Comparison of ENCODE assay signal across 17 cellular contexts in the genomic region with DNA sequence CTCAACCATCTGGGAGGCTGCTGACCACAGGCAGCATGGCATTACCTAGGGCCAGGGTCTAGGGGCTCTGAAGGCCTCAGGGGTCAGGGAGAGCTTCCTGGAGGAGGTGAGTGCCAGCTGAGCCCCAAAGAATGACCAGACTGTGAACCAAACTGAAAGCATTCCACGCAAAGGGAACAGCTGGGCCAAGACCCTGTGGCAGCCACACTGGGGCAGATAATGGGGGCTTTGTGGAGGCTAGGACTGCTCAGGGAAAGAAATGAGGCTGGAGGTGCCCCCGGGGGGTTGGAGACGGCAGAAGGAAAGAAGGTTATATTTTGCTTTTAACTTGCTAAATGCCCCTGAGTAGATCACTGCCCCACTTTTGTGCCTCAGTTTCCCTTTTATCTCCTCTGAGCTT. TPM values are rescaled to one million over a fixed set of nuclear protein-coding genes. Genes with fewer than 3 reads are reported as not detected.
A peak's percentile ranks its signal among the peaks of the same experiment; 100 is the strongest.
DNase-seq lines count a peak whose midpoint lies in the region; ATAC-seq, FAIRE-seq and TF ChIP-seq lines count a peak whose summit lies in the region.
"Had no signal": no experiment of that assay in that cellular context is flagged by ENCODE, and none has a peak within 500 bp of the region (broad histone marks: within the 10 kb centered on the region; RNA-seq: fewer than 3 reads in every experiment).

No MANE protein-coding gene starts in this region.

- H2AFZ ChIP-seq in HepG2 (ENCODE audit: low read length) = no peak overlapping the region

- H3K4me1 ChIP-seq in HepG2 (ENCODE audit: insufficient read depth, low read length) (peaks cover 63% of the 10 kb centered on the region), right lobe of liver (peaks cover 0 to 37% (median 21%) of the 10 kb centered on the region in 4 donors), adrenal gland (replicated peaks in 1 of 2) (peaks cover 41 to 81% of the 10 kb centered on the region in 2 donors)
- H3K4me1 ChIP-seq: foreskin keratinocyte had no signal

- CTCF ChIA-PET in HepG2 (lab: Yijun Ruan, JAX; ENCODE audit: low intra/inter-chr PET ratio, low total read pairs) = no interaction called here

- in situ Hi-C loops in HepG2 (cut with HindIII; ENCODE audit: extremely low pct_ligation_motif_present, low pct_unique_long_range_greater_than_20kb) = no loop called here

- no peaks in the 10 kb centered on the region for H3K36me3 Mint-ChIP-seq in neural crest cell (ENCODE audit: low read depth)
- H3K36me3 Mint-ChIP-seq: activated naive CD8-positive, alpha-beta T cell treated with anti-CD3 and anti-CD28 coated beads, Interleukin-2, amount 10 ng/mL, durations not matched to agents 7 days and 5 days; memory B cell had no signal

- H3K4me1 Mint-ChIP-seq in neural crest cell = peaks cover 48% of the 10 kb centered on the region
- H3K4me1 Mint-ChIP-seq: memory B cell had no signal

- H3K27ac ChIP-seq in HepG2 (ENCODE audit: extremely low read length, insufficient read depth, low read length) = peak overlapping the region; percentile 51
- peak overlapping the region in 1 of 3 donors; percentile 10 for H3K27ac ChIP-seq in right lobe of liver
- peak overlapping the region in 4 of 5 donors; percentile 7 to 70 (median 64) for H3K27ac ChIP-seq in adrenal gland
- H3K27ac ChIP-seq: foreskin keratinocyte had no signal

- peak overlapping the region; percentile 70 for H3K4me3 Mint-ChIP-seq in neural crest cell
- H3K4me3 Mint-ChIP-seq: activated CD4-positive, alpha-beta T cell treated with anti-CD3 and anti-CD28 coated beads, Interleukin-2, amount 10 ng/mL, durations not matched to agents 7 days and 5 days; activated naive CD8-positive, alpha-beta T cell treated with anti-CD3 and anti-CD28 coated beads, Interleukin-2, amount 10 ng/mL, durations not matched to agents 7 days and 5 days; memory B cell had no signal

- no TSS peak for BruUV-seq in HepG2 (replicated peaks; lab: Mats Ljungman, UMichigan)

- TF ChIP-seq CTCF in HepG2 (CRISPR knock-in tag; IDR thresholded peaks at IDR 0.05) (no peak), right lobe of liver (IDR thresholded peaks at IDR 0.05) (no peak), adrenal gland (IDR thresholded peaks at IDR 0.05) (no peak), neural crest cell (conservative IDR thresholded peaks at IDR 0.05) (no peak)

- H3K36me3 ChIP-seq in HepG2 (replicated peaks in 1 of 2; ENCODE audit: control insufficient read depth in 1 of 2, insufficient read depth in 2 of 2, low read length in 2 of 2) = peaks cover 36 to 65% of the 10 kb centered on the region in 2 experiments
- H3K36me3 ChIP-seq in right lobe of liver = peaks cover 0 to 4% (median 0%) of the 10 kb centered on the region in 4 donors
- peaks cover 0 to 30% of the 10 kb centered on the region in 2 donors for H3K36me3 ChIP-seq in adrenal gland (replicated peaks in 1 of 2)

- TF ChIP-seq POLR2A in HepG2 (IDR thresholded peaks at IDR 0.05; ENCODE audit: insufficient read depth in 1 of 2, low read depth in 2 of 2, low read length in 2 of 2) (no peak), right lobe of liver (IDR thresholded peaks at IDR 0.05) (no peak), adrenal gland (IDR thresholded peaks at IDR 0.05) (no peak)

- peaks cover 59% of the 10 kb centered on the region for H4K20me1 ChIP-seq in HepG2 (ENCODE audit: insufficient read depth, low read length)

- TF ChIP-seq EP300 in HepG2 (IDR thresholded peaks at IDR 0.05; ENCODE audit: low read depth in 2 of 2, low read length in 2 of 2) = no peak
- no peak for TF ChIP-seq EP300 in HepG2 (CRISPR knock-in tag; IDR thresholded peaks at IDR 0.05; ENCODE audit: borderline replicate concordance)

- H3K4me3 ChIP-seq in HepG2 (replicated peaks in 1 of 3; ENCODE audit: insufficient read depth in 1 of 3, low read depth in 2 of 3, low read length in 3 of 3) (no peak overlapping the region), right lobe of liver (no peak overlapping the region), adrenal gland (no peak overlapping the region)

- H3K9me3 ChIP-seq in HepG2 (ENCODE audit: low read length) = no peaks in the 10 kb centered on the region
- H3K9me3 ChIP-seq in right lobe of liver = no peaks in the 10 kb centered on the region
- no peaks in the 10 kb centered on the region for H3K9me3 ChIP-seq in adrenal gland (replicated peaks in 1 of 3)

- no peak overlapping the region for H3K9ac ChIP-seq in HepG2 (ENCODE audit: insufficient read depth, low read depth, low read length)

- POLR2A ChIA-PET in HepG2 (lab: Yijun Ruan, JAX) = no interaction called here

- no peaks in the 10 kb centered on the region for H3K9me3 Mint-ChIP-seq in neural crest cell
- H3K9me3 Mint-ChIP-seq: activated CD4-positive, alpha-beta T cell treated with anti-CD3 and anti-CD28 coated beads, Interleukin-2, amount 10 ng/mL, durations not matched to agents 7 days and 5 days; activated naive CD8-positive, alpha-beta T cell treated with anti-CD3 and anti-CD28 coated beads, Interleukin-2, amount 10 ng/mL, durations not matched to agents 7 days and 5 days; memory B cell had no signal

- intact Hi-C loops in HepG2 (cut with micrococcal nuclease; ENCODE audit: unreplicated experiment) = loop anchor here (2.0 to 5.0 kb wide), 4 partner anchors 34 to 68 kb away; no protein-coding TSS in a partner anchor
- intact Hi-C loops in right lobe of liver (cut with DNase I) = no loop called here
- intact Hi-C loops in adrenal gland (cut with DNase I) = no loop called here

- 96% methylated on average over 3 of the region's 3 CpGs for WGBS in HepG2 (ENCODE audit: low lambda C conversion rate)
- 60% methylated on average over 1 of the region's 3 CpGs for WGBS in right lobe of liver (ENCODE audit: insufficient coverage, low coverage, low lambda C conversion rate, missing lambda C conversion rate)
- WGBS in adrenal gland, 4 donors = 88 to 93% (median 89%) methylated on average over 3 of the region's 3 CpGs

- TF ChIP-seq RAD21 in HepG2 (CRISPR knock-in tag; IDR thresholded peaks at IDR 0.05) = no peak

- H3K4me2 ChIP-seq in HepG2 (ENCODE audit: low read depth, low read length) = no peak overlapping the region

- no peak for FAIRE-seq in HepG2 (lab: Jason Lieb, UNC)
- FAIRE-seq: GM12892 had no signal

- peaks cover 25% of the 10 kb centered on the region for H3K79me2 ChIP-seq in HepG2 (ENCODE audit: insufficient read depth, low read length)

- no peak for DNase-seq in HepG2 (ENCODE audit: low spot score)
- DNase-seq in right lobe of liver = no peak
- DNase-seq in adrenal gland = no peak
- DNase-seq in neural crest cell (ENCODE audit: low read depth, low spot score) = no peak
- no peak for DNase-seq in amygdala (lab: John Stamatoyannopoulos, UW)
- DNase-seq in NCI-H146 treated with DMSO at 0.1 percent for 48 hours (lab: John Stamatoyannopoulos, UW; ENCODE audit: unreplicated experiment) = no peak
- DNase-seq in midbrain (lab: John Stamatoyannopoulos, UW) = no peak
- DNase-seq: activated CD4-positive, alpha-beta T cell treated with anti-CD3 and anti-CD28 coated beads, Interleukin-2, amount 10 ng/mL, durations not matched to agents 7 days and 5 days; activated naive CD8-positive, alpha-beta T cell treated with anti-CD3 and anti-CD28 coated beads, Interleukin-2, amount 10 ng/mL, durations not matched to agents 7 days and 5 days; activated T-cell treated with anti-CD3 and anti-CD28 coated beads, Interleukin-2, amount 50 U/mL, for 1 hour; COR-L47; foreskin keratinocyte; GDM1; NCI-H1048 had no signal

- no peak overlapping the region for H3K27ac Mint-ChIP-seq in neural crest cell (ENCODE audit: unreplicated experiment)
- H3K27ac Mint-ChIP-seq: activated CD4-positive, alpha-beta T cell treated with anti-CD3 and anti-CD28 coated beads, Interleukin-2, amount 10 ng/mL, durations not matched to agents 7 days and 5 days; activated naive CD8-positive, alpha-beta T cell treated with anti-CD3 and anti-CD28 coated beads, Interleukin-2, amount 10 ng/mL, durations not matched to agents 7 days and 5 days; memory B cell had no signal

- no peaks in the 10 kb centered on the region for H3K27me3 ChIP-seq in HepG2 (ENCODE audit: control insufficient read depth in 1 of 2, insufficient read depth in 2 of 2, low read length in 2 of 2)
- H3K27me3 ChIP-seq in right lobe of liver = no peaks in the 10 kb centered on the region
- no peaks in the 10 kb centered on the region for H3K27me3 ChIP-seq in adrenal gland
- H3K27me3 ChIP-seq: foreskin keratinocyte had no signal

- no peak for ATAC-seq in HepG2
- no peak for ATAC-seq in right lobe of liver
- no peak for ATAC-seq in HG03571 (IDR thresholded peaks at IDR 0.05; ENCODE audit: unreplicated experiment)
- ATAC-seq: foreskin keratinocyte had no signal

- H3K27me3 Mint-ChIP-seq in neural crest cell (ENCODE audit: low read depth) = no peaks in the 10 kb centered on the region
- H3K27me3 Mint-ChIP-seq: activated CD4-positive, alpha-beta T cell treated with anti-CD3 and anti-CD28 coated beads, Interleukin-2, amount 10 ng/mL, durations not matched to agents 7 days and 5 days; activated naive CD8-positive, alpha-beta T cell treated with anti-CD3 and anti-CD28 coated beads, Interleukin-2, amount 10 ng/mL, durations not matched to agents 7 days and 5 days; memory B cell had no signal

RNA-seq across cellular contexts. Expression of a gene that starts 57.6 kb away (rescaled TPM):
- total RNA-seq in HepG2 (2016; rRNA removed; fragmentation: Illumina TruSeq; extraction: Trizol) (5.3 and 11.0 TPM in 2 replicates), right lobe of liver (10 to 100 TPM in 5 of 6 experiments, 1 to 10 TPM in 1; 9.9 to 22.8 (median 12.3) TPM), adrenal gland (100 to 1,000 TPM in 1 of 8 donors, 10 to 100 TPM in 7; 47.9 to 113 (median 58.7) TPM), neural crest cell (87.1 and 92.0 TPM in 2 replicates)
- total RNA-seq in HepG2 (2016; cell fraction: cytosol; rRNA removed; fragmentation: Illumina TruSeq; extraction: Trizol; ENCODE audit: low read depth) = 2.3 and 2.6 TPM in 2 replicates
- 5.2 and 10.5 TPM in 2 replicates for total RNA-seq in HepG2 (2016; cell fraction: insoluble cytoplasmic fraction; rRNA removed; fragmentation: Illumina TruSeq; extraction: Trizol)
- 7.0 and 7.7 TPM in 2 replicates for total RNA-seq in HepG2 (2016; cell fraction: membrane; rRNA removed; fragmentation: Illumina TruSeq; extraction: Trizol)
- total RNA-seq in HepG2 (2016; cell fraction: nucleus; rRNA removed; fragmentation: Illumina TruSeq; extraction: Trizol) = 9.9 and 13.1 TPM in 2 replicates
- polyA plus RNA-seq in HepG2 (2011; rRNA removed) (8.8 and 10.2 TPM in 2 replicates), adrenal gland (100 to 1,000 TPM in 1 of 3 donors, 10 to 100 TPM in 2; 17.9 to 109 (median 32.2) TPM)
- 7.4 TPM in 2 replicates for polyA plus RNA-seq in HepG2 (2011; cell fraction: cytosol; rRNA removed)
- 42.1 and 46.0 TPM in 2 replicates for polyA plus RNA-seq in HepG2 (2011; cell fraction: nucleus; rRNA removed)
- 22.4 and 32.5 TPM in 2 replicates for polyA plus RNA-seq in HepG2 (2012)
- 0.69 and 1.1 TPM in 2 replicates for polyA plus RNA-seq in HepG2 (2016; cell fraction: cytosol; fragmentation: Illumina TruSeq; extraction: Trizol; ENCODE audit: low read depth)
- 16.0 and 20.6 TPM in 2 replicates for polyA plus RNA-seq in HepG2 (2016; cell fraction: insoluble cytoplasmic fraction; fragmentation: Illumina TruSeq; extraction: Trizol; ENCODE audit: low read depth)
- polyA plus RNA-seq in HepG2 (2016; cell fraction: membrane; fragmentation: Illumina TruSeq; extraction: Trizol; ENCODE audit: low read depth) = 2.4 and 3.8 TPM in 2 replicates
- polyA plus RNA-seq in HepG2 (2016; cell fraction: nucleus; fragmentation: Illumina TruSeq; extraction: Trizol; ENCODE audit: insufficient read depth, low read depth) = 25.8 and 26.9 TPM in 2 replicates
- 7.8 and 28.6 TPM in 2 replicates for polyA minus RNA-seq in HepG2 (2011; rRNA and poly(A)+ RNA removed; ENCODE audit: low replicate concordance)
- 19.5 and 20.1 TPM in 2 replicates for polyA minus RNA-seq in HepG2 (2011; cell fraction: cytosol; rRNA and poly(A)+ RNA removed)
- polyA minus RNA-seq in HepG2 (2011; cell fraction: nucleus; rRNA and poly(A)+ RNA removed) = 27.4 and 29.2 TPM in 2 replicates
